In genomic region chr13:51635137-51635878, GRCh38 we compare ENCODE assay signal across 12 cellular contexts. TPM values are rescaled to one million over a fixed set of nuclear protein-coding genes. Genes with fewer than 3 reads are reported as not detected.
DNase-seq lines count a peak whose midpoint lies in the region; ATAC-seq and TF ChIP-seq lines count a peak whose summit lies in the region.
"Had no signal": no experiment of that assay in that cellular context is flagged by ENCODE, and none has a peak within 500 bp of the region (broad histone marks: within the 10 kb centered on the region; RNA-seq: fewer than 3 reads in every experiment).

No MANE protein-coding gene starts in this region.

- intact Hi-C loops in dorsolateral prefrontal cortex (cut with DNase I) (loop anchor here (5.0 kb wide), 3 partner anchors 52 to 97 kb away; no protein-coding TSS in a partner anchor), lower lobe of right lung (cut with DNase I) (no loop called here)

- H3K9me3 Mint-ChIP-seq in activated T-cell treated with anti-CD3 and anti-CD28 coated beads, Interleukin-2, amount 50 U/mL, for 72 hours = peaks cover 0 to 1% of the 10 kb centered on the region in 2 donors

- CTCF ChIA-PET in RWPE1 (lab: Yijun Ruan, JAX) = interaction anchor here (0.6 to 0.7 kb wide), 3 partner anchors 19 to 167 kb away, joined by 3 to 7 read pairs (median 3); no protein-coding TSS in a partner anchor

- peak overlapping the region; percentile 61 for H3K27ac Mint-ChIP-seq in activated T-cell treated with anti-CD3 and anti-CD28 coated beads, Interleukin-2, amount 50 U/mL, for 72 hours

- H3K36me3 Mint-ChIP-seq in activated T-cell treated with anti-CD3 and anti-CD28 coated beads, Interleukin-2, amount 50 U/mL, for 72 hours (ENCODE audit: insufficient read depth in 2 of 2) = no peaks in the 10 kb centered on the region

- POLR2A ChIA-PET in RWPE1 (lab: Yijun Ruan, JAX; ENCODE audit: low non-redundant PET) = no interaction called here

- in situ Hi-C loops in HAP-1 (cut with MboI; ENCODE audit: low sequenced_read_pairs) = no loop called here

- H3K27ac ChIP-seq in RWPE1 = peak overlapping the region; percentile 36
- H3K27ac ChIP-seq in dorsolateral prefrontal cortex = peak overlapping the region in 51 of 59 donors; percentile 2 to 97 (median 89)
- peak overlapping the region; percentile 24 for H3K27ac ChIP-seq in substantia nigra (ENCODE audit: low read depth, low read length, poor library complexity, severe bottlenecking)
- no peak overlapping the region for H3K27ac ChIP-seq in lower lobe of right lung
- H3K27ac ChIP-seq: right atrium auricular region had no signal

- DNase-seq in activated T-cell treated with anti-CD3 and anti-CD28 coated beads, Interleukin-2, amount 50 U/mL, for 72 hours = no peak
- no peak for DNase-seq in activated T-cell treated with anti-CD3 and anti-CD28 coated beads, Interleukin-2, amount 50 U/mL, for 48 hours
- no peak for DNase-seq in RWPE1 (ENCODE audit: low spot score)
- no peak for DNase-seq in dorsolateral prefrontal cortex
- no peak for DNase-seq in substantia nigra (lab: John Stamatoyannopoulos, UW)
- no peak for DNase-seq in HAP-1 (ENCODE audit: low spot score in 2 of 2)
- no peak for DNase-seq in lower lobe of right lung
- no peak for DNase-seq in cerebellar cortex (ENCODE audit: low spot score)
- DNase-seq: NCI-H1105, NCI-H526 had no signal

- no peak for ATAC-seq in activated T-cell treated with anti-CD3 and anti-CD28 coated beads, Interleukin-2, amount 50 U/mL, for 72 hours (replicated peaks in 1 of 2)
- no peak for ATAC-seq in lower lobe of right lung

- H3K36me3 ChIP-seq in HAP-1 (replicated peaks) (no peaks in the 10 kb centered on the region), lower lobe of right lung (no peaks in the 10 kb centered on the region)
- H3K36me3 ChIP-seq: breast epithelium, right atrium auricular region had no signal

- H3K27me3 ChIP-seq in dorsolateral prefrontal cortex (no peaks in the 10 kb centered on the region), HAP-1 (ENCODE audit: low read depth) (no peaks in the 10 kb centered on the region), lower lobe of right lung (ENCODE audit: low read depth) (no peaks in the 10 kb centered on the region)
- H3K27me3 ChIP-seq: breast epithelium, right atrium auricular region had no signal

- peaks cover 36% of the 10 kb centered on the region for H3K4me1 ChIP-seq in HAP-1
- peaks cover 21% of the 10 kb centered on the region for H3K4me1 ChIP-seq in lower lobe of right lung
- H3K4me1 ChIP-seq: breast epithelium had no signal

- H3K27me3 Mint-ChIP-seq in activated T-cell treated with anti-CD3 and anti-CD28 coated beads, Interleukin-2, amount 50 U/mL, for 72 hours (ENCODE audit: low read depth) = no peaks in the 10 kb centered on the region

- no peaks in the 10 kb centered on the region for H3K9me3 ChIP-seq in HAP-1
- H3K9me3 ChIP-seq in lower lobe of right lung = no peaks in the 10 kb centered on the region
- H3K9me3 ChIP-seq: breast epithelium, right atrium auricular region had no signal

- peaks cover 54% of the 10 kb centered on the region for H3K4me1 Mint-ChIP-seq in activated T-cell treated with anti-CD3 and anti-CD28 coated beads, Interleukin-2, amount 50 U/mL, for 72 hours (ENCODE audit: low read depth)

- TF ChIP-seq CTCF in RWPE1 (conservative IDR thresholded peaks at IDR 0.05; ENCODE audit: low read depth) (no peak), dorsolateral prefrontal cortex (IDR thresholded peaks at IDR 0.05 in 54 of 56, conservative IDR thresholded peaks at IDR 0.05 in 2 of 56; ENCODE audit: low read depth in 1 of 56, partially characterized antibody in 56 of 56) (no peak), lower lobe of right lung (IDR thresholded peaks at IDR 0.05) (no peak)

- H3K4me3 Mint-ChIP-seq in activated T-cell treated with anti-CD3 and anti-CD28 coated beads, Interleukin-2, amount 50 U/mL, for 72 hours = peak overlapping the region; percentile 59 to 62

- H3K4me3 ChIP-seq in dorsolateral prefrontal cortex = no peak overlapping the region
- no peak overlapping the region for H3K4me3 ChIP-seq in HAP-1
- no peak overlapping the region for H3K4me3 ChIP-seq in lower lobe of right lung
- H3K4me3 ChIP-seq: breast epithelium, right atrium auricular region had no signal

RNA-seq across cellular contexts. Expression of gene WDFY2, which starts 51.0 kb away (rescaled TPM):
- 10 to 100 TPM; 12.6 to 13.5 TPM for total RNA-seq in activated T-cell treated with anti-CD3 and anti-CD28 coated beads, Interleukin-2, amount 50 U/mL, for 72 hours
- total RNA-seq in dorsolateral prefrontal cortex (10 to 100 TPM; 10.9 to 39.0 (median 19.4) TPM), lower lobe of right lung (16.6 TPM)
